9 cellular contexts compared by ENCODE assay signal in genomic region chr9:112705773-112706427, GRCh38. TPM values are rescaled to one million over a fixed set of nuclear protein-coding genes. Genes with fewer than 3 reads are reported as not detected.
DNase-seq lines count a peak whose midpoint lies in the region; ATAC-seq and TF ChIP-seq lines count a peak whose summit lies in the region.
"Had no signal": no experiment of that assay in that cellular context is flagged by ENCODE, and none has a peak within 500 bp of the region (broad histone marks: within the 10 kb centered on the region; RNA-seq: fewer than 3 reads in every experiment).

No MANE protein-coding gene starts in this region.

- peak; percentile 84 for TF ChIP-seq CTCF in endodermal cell (conservative IDR thresholded peaks at IDR 0.05)

- peak; percentile 58 for DNase-seq in EH (ENCODE audit: low read depth)
- peak; percentile 36 for DNase-seq in NCI-H460 (ENCODE audit: extremely low read depth, low read depth)
- DNase-seq in endodermal cell = peak; percentile 68
- peak; percentile 29 for DNase-seq in myocyte (ENCODE audit: low read depth)
- DNase-seq in posterior vena cava (ENCODE audit: low spot score) = no peak
- no peak for DNase-seq in stimulated activated CD4-positive, alpha-beta T cell treated with anti-CD3 and anti-CD28 coated beads, Interleukin-2, amount 100 ng/mL, for 48 hours

- no peak overlapping the region for H3K27ac Mint-ChIP-seq in endodermal cell

- no peaks in the 10 kb centered on the region for H3K4me1 ChIP-seq in endodermal cell (ENCODE audit: control insufficient read depth, insufficient read depth, low read length)
- H3K4me1 ChIP-seq: SJCRH30 had no signal

- no peak overlapping the region for H3K4me3 ChIP-seq in endodermal cell (ENCODE audit: low read length)
- H3K4me3 ChIP-seq: SJCRH30 had no signal

- no peaks in the 10 kb centered on the region for H3K4me1 Mint-ChIP-seq in endodermal cell

- H3K36me3 ChIP-seq in endodermal cell (ENCODE audit: control insufficient read depth, insufficient read depth, low read length) = peaks cover 5% of the 10 kb centered on the region

- H3K27ac ChIP-seq in endodermal cell (ENCODE audit: low read depth, low read length) = no peak overlapping the region
- H3K27ac ChIP-seq: SJCRH30 had no signal

- ATAC-seq in HG02571 (IDR thresholded peaks at IDR 0.05; ENCODE audit: unreplicated experiment) = no peak
- no peak for ATAC-seq in HG02885 (IDR thresholded peaks at IDR 0.05; ENCODE audit: poor library complexity, unreplicated experiment)

- intact Hi-C loops in posterior vena cava (cut with DNase I) = no loop called here

- no peaks in the 10 kb centered on the region for H3K9me3 Mint-ChIP-seq in endodermal cell

- H3K27me3 Mint-ChIP-seq in endodermal cell (ENCODE audit: insufficient read depth) = no peaks in the 10 kb centered on the region

- H3K9me3 ChIP-seq in endodermal cell (ENCODE audit: control insufficient read depth, low read length) = no peaks in the 10 kb centered on the region
- H3K9me3 ChIP-seq: SJCRH30 had no signal

- H3K36me3 Mint-ChIP-seq in endodermal cell (ENCODE audit: low read depth) = peaks cover 17% of the 10 kb centered on the region

- H3K27me3 ChIP-seq in endodermal cell (ENCODE audit: control insufficient read depth, insufficient read depth, low read length, poor library complexity, severe bottlenecking) = no peaks in the 10 kb centered on the region
- H3K27me3 ChIP-seq: SJCRH30 had no signal

- 67 to 85% methylated on average over 5 to 6 of the region's 6 CpGs for WGBS in endodermal cell (ENCODE audit: insufficient coverage in 1 of 2, insufficient read length in 1 of 2), 2 experiments

- no peak overlapping the region for H3K9ac ChIP-seq in endodermal cell (ENCODE audit: extremely low read depth, low read length, poor library complexity, severe bottlenecking)

- no peak overlapping the region for H3K4me3 Mint-ChIP-seq in endodermal cell

RNA-seq across cellular contexts. Expression of gene INIP, which starts 12.0 kb away (rescaled TPM):
- 25.7 and 29.1 TPM in 2 replicates for total RNA-seq in NCI-H460 (2014; rRNA removed; shearing (Covaris generic))
- polyA plus RNA-seq in NCI-H460 (2014; cell fraction: nucleus; rRNA removed) = 14.0 and 22.4 TPM in 2 replicates
- total RNA-seq in endodermal cell (10 to 100 TPM; 16.1 to 19.3 TPM), myocyte (15.6 and 27.0 TPM in 2 replicates), posterior vena cava (10 to 100 TPM; 17.1 to 22.1 TPM)
- 21.9 TPM for polyA plus RNA-seq in endodermal cell (2013, experiment 1 of 2)
- 20.0 TPM for polyA plus RNA-seq in endodermal cell (2013, experiment 2 of 2)
- 14.7 TPM for polyA plus RNA-seq in myocyte (2012)

RNA-seq across cellular contexts. Expression of gene SNX30, which starts 44.7 kb away (rescaled TPM):
- total RNA-seq in NCI-H460 (2014; rRNA removed; shearing (Covaris generic)) = 6.3 and 8.2 TPM in 2 replicates
- polyA plus RNA-seq in NCI-H460 (2014; cell fraction: nucleus; rRNA removed) = 6.4 and 7.1 TPM in 2 replicates
- total RNA-seq in endodermal cell (10 to 100 TPM; 11.8 to 14.8 TPM), myocyte (4.3 and 6.2 TPM in 2 replicates), posterior vena cava (1 to 10 TPM; 7.8 to 8.6 TPM)
- 11.6 TPM for polyA plus RNA-seq in endodermal cell (2013, experiment 1 of 2)
- polyA plus RNA-seq in endodermal cell (2013, experiment 2 of 2) = 13.8 TPM
- 6.7 TPM for polyA plus RNA-seq in myocyte (2012)

Comparison
In these comparisons a context has a peak if more than half of its experiments do, and no peak if none do; other contexts are left out.
1. DNase-seq: peak in EH (single experiment), NCI-H460 (single experiment), endodermal cell (single experiment) and myocyte (single experiment); none in posterior vena cava (single experiment) and stimulated activated CD4-positive, alpha-beta T cell treated with anti-CD3 and anti-CD28 coated beads, Interleukin-2, amount 100 ng/mL, for 48 hours (0 of 2).